13 cellular contexts compared by ENCODE assay signal in genomic region chr5:111494350-111494999, GRCh38. TPM values are rescaled to one million over a fixed set of nuclear protein-coding genes. Genes with fewer than 3 reads are reported as not detected.
DNase-seq lines count a peak whose midpoint lies in the region; ATAC-seq lines count a peak whose summit lies in the region.
"Had no signal": no experiment of that assay in that cellular context is flagged by ENCODE, and none has a peak within 500 bp of the region (broad histone marks: within the 10 kb centered on the region; RNA-seq: fewer than 3 reads in every experiment).

No MANE protein-coding gene starts in this region.

- H3K4me3 Mint-ChIP-seq in activated T-helper 17 cell treated with anti-CD3 and anti-CD28 coated beads, Interleukin-2, amount 50 U/mL, for 72 hours: no peak overlapping the region

- peaks cover 7% of the 10 kb centered on the region for H3K79me1 ChIP-seq in mesenchymal stem cell (replicated peaks; ENCODE audit: low read length, poor library complexity, severe bottlenecking)

- no peaks in the 10 kb centered on the region for H3K9me3 ChIP-seq in mesenchymal stem cell (ENCODE audit: control insufficient read depth, low read length)

- H3K36me3 Mint-ChIP-seq in activated T-helper 17 cell treated with anti-CD3 and anti-CD28 coated beads, Interleukin-2, amount 50 U/mL, for 72 hours (ENCODE audit: low read depth): peaks cover 65% of the 10 kb centered on the region

- peak overlapping the region; percentile 91 for H2AK5ac ChIP-seq in mesenchymal stem cell (ENCODE audit: low read length, severe bottlenecking)

- H3K4ac ChIP-seq in mesenchymal stem cell (ENCODE audit: low read depth in 1 of 2, low read length in 2 of 2): no peak overlapping the region

- H3K18ac ChIP-seq in mesenchymal stem cell (ENCODE audit: low read depth in 1 of 2, low read length in 2 of 2): peak overlapping the region; percentile 74 to 96

- H3K4me1 ChIP-seq in mesenchymal stem cell (ENCODE audit: control insufficient read depth, insufficient read depth, low read depth, low read length): no peaks in the 10 kb centered on the region

- no peak overlapping the region for H2BK5ac ChIP-seq in mesenchymal stem cell (ENCODE audit: low read depth, low read length, poor library complexity, severe bottlenecking)

- peak overlapping the region; percentile 43 for H3K27ac ChIP-seq in mesenchymal stem cell (ENCODE audit: low read length, poor library complexity, severe bottlenecking)
- H3K27ac ChIP-seq: hepatocyte had no signal

- H3K23ac ChIP-seq in mesenchymal stem cell (ENCODE audit: low read length in 2 of 2): no peak overlapping the region

- H3K27me3 Mint-ChIP-seq in activated T-helper 17 cell treated with anti-CD3 and anti-CD28 coated beads, Interleukin-2, amount 50 U/mL, for 72 hours: no peaks in the 10 kb centered on the region

- no peak overlapping the region for H2BK15ac ChIP-seq in mesenchymal stem cell (ENCODE audit: low read depth, poor library complexity, severe bottlenecking)

- no peak overlapping the region for H2AFZ ChIP-seq in mesenchymal stem cell (ENCODE audit: low read depth, low read length)
- H2AFZ ChIP-seq: hepatocyte had no signal

- peaks cover 20% of the 10 kb centered on the region for H3K4me1 Mint-ChIP-seq in activated T-helper 17 cell treated with anti-CD3 and anti-CD28 coated beads, Interleukin-2, amount 50 U/mL, for 72 hours

- H3K36me3 ChIP-seq in mesenchymal stem cell (ENCODE audit: control insufficient read depth in 1 of 2, insufficient read depth in 2 of 2, low read depth in 1 of 2, low read length in 2 of 2): peaks cover 3 to 32% of the 10 kb centered on the region in 2 experiments

- no peak overlapping the region for H2BK120ac ChIP-seq in mesenchymal stem cell (ENCODE audit: low read depth, low read length)

- no peak overlapping the region for H3K4me2 ChIP-seq in mesenchymal stem cell (ENCODE audit: low read length, poor library complexity, severe bottlenecking)
- H3K4me2 ChIP-seq: hepatocyte had no signal

- H3K27ac Mint-ChIP-seq in activated T-helper 17 cell treated with anti-CD3 and anti-CD28 coated beads, Interleukin-2, amount 50 U/mL, for 72 hours: peak overlapping the region; percentile 85

- H3K4me3 ChIP-seq in mesenchymal stem cell (ENCODE audit: insufficient read depth in 1 of 2, low read depth in 1 of 2, low read length in 2 of 2): no peak overlapping the region
- H3K4me3 ChIP-seq: hepatocyte had no signal

- no peaks in the 10 kb centered on the region for H3K27me3 ChIP-seq in mesenchymal stem cell (ENCODE audit: control insufficient read depth in 1 of 2, insufficient read depth in 1 of 2, low read length in 2 of 2)
- H3K27me3 ChIP-seq: hepatocyte had no signal

- H2BK12ac ChIP-seq in mesenchymal stem cell (ENCODE audit: low read length in 2 of 2): no peak overlapping the region

- no peaks in the 10 kb centered on the region for H3K9me3 Mint-ChIP-seq in activated T-helper 17 cell treated with anti-CD3 and anti-CD28 coated beads, Interleukin-2, amount 50 U/mL, for 72 hours

- peak; percentile 48 for ATAC-seq in HG02588 (IDR thresholded peaks at IDR 0.05; ENCODE audit: unreplicated experiment)
- ATAC-seq in activated T-helper 17 cell treated with anti-CD3 and anti-CD28 coated beads, Interleukin-2, amount 50 U/mL, for 72 hours (replicated peaks): peak; percentile 60
- no peak for ATAC-seq in GM19397 (IDR thresholded peaks at IDR 0.05; ENCODE audit: unreplicated experiment)
- ATAC-seq: sciatic nerve had no signal

- H4K91ac ChIP-seq in mesenchymal stem cell (ENCODE audit: low read length): no peak overlapping the region

- peak overlapping the region; percentile 69 for H4K8ac ChIP-seq in mesenchymal stem cell (ENCODE audit: low read length)

- 100% methylated on average over 1 of the region's 2 CpGs for WGBS in mesenchymal stem cell

- DNase-seq in NCI-H446 treated with DMSO at 0.1 percent for 48 hours (lab: John Stamatoyannopoulos, UW): peak; percentile 16
- DNase-seq in NCI-H446 (lab: John Stamatoyannopoulos, UW): no peak
- DNase-seq in mesenchymal stem cell: no peak
- no peak for DNase-seq in NCI-H1694 treated with DMSO at 0.1 percent for 48 hours (lab: John Stamatoyannopoulos, UW)
- no peak for DNase-seq in NCI-H2196 (lab: John Stamatoyannopoulos, UW; ENCODE audit: unreplicated experiment)
- DNase-seq: activated gamma-delta T cell treated with Interleukin-2 at 50 U/mL for 16 hours, MV-4-11, OCI-M1 had no signal

- no peak overlapping the region for H3K9ac ChIP-seq in mesenchymal stem cell (ENCODE audit: low read length)

- no peak overlapping the region for H3K14ac ChIP-seq in mesenchymal stem cell (ENCODE audit: low read length in 2 of 2)

RNA-seq across cellular contexts. Expression of gene STARD4, which starts 17.9 kb away (rescaled TPM):
- 100 to 1,000 TPM in 1 of 2 donors, 10 to 100 TPM in 1; 48.7 to 102 TPM for total RNA-seq in activated T-helper 17 cell treated with anti-CD3 and anti-CD28 coated beads, Interleukin-2, amount 50 U/mL, for 72 hours
- 109 TPM for polyA plus RNA-seq in mesenchymal stem cell (2013, experiment 1 of 2)
- 116 TPM for polyA plus RNA-seq in mesenchymal stem cell (2013, experiment 2 of 2)
